ENCODE assay signal across 33 cellular contexts in genomic region chr1:47164552-47164951, GRCh38. TPM values are rescaled to one million over a fixed set of nuclear protein-coding genes. Genes with fewer than 3 reads are reported as not detected.
"Had no signal": no experiment of that assay in that cellular context is flagged by ENCODE, and none has a peak within 500 bp of the region (broad histone marks: within the 10 kb centered on the region; RNA-seq: fewer than 3 reads in every experiment).

No MANE protein-coding gene starts in this region.

- H3K9me3 ChIP-seq: ascending aorta had no signal

- H3K36me3 ChIP-seq: ascending aorta, cardiac muscle cell had no signal

- FAIRE-seq: TTC549 had no signal

- H3K4me1 ChIP-seq: ascending aorta had no signal

- DNase-seq: activated B cell treated with CpG ODN at 0.5 μM for 24 hours; activated CD4-positive, alpha-beta memory T cell treated with anti-CD3 and anti-CD28 coated beads for 36 hours; activated CD4-positive, alpha-beta T cell treated with anti-CD3 and anti-CD28 coated beads for 4 hours; activated CD4-positive, alpha-beta T cell treated with anti-CD3 and anti-CD28 coated beads, Interleukin-2, amount 10 ng/mL, durations not matched to agents 24 days and 14 days; activated CD4-positive, alpha-beta T cell treated with anti-CD3 and anti-CD28 coated beads, Interleukin-2, amount 50 U/mL, for 1 hour; activated CD4-positive, alpha-beta T cell treated with anti-CD3 and anti-CD28 coated beads, Interleukin-2, amount 50 U/mL, for 4 hours; activated CD4-positive, CD25-positive, alpha-beta regulatory T cell treated with anti-CD3 and anti-CD28 coated beads, Interleukin-2, amount 50 U/mL, for 72 hours; activated CD8-positive, alpha-beta memory T cell treated with anti-CD3 and anti-CD28 coated beads, Interleukin-2, amount 50 U/mL, for 4 hours; activated CD8-positive, alpha-beta T cell treated with anti-CD3 and anti-CD28 coated beads for 36 hours; activated effector memory CD4-positive, alpha-beta T cell treated with anti-CD3 and anti-CD28 coated beads, Interleukin-2, amount 50 U/mL, for 16 hours; activated naive CD4-positive, alpha-beta T cell treated with anti-CD3 and anti-CD28 coated beads, Interleukin-2, amount 10 ng/mL, durations not matched to agents 7 days and 5 days; activated naive CD4-positive, alpha-beta T cell treated with Interleukin-2 at 50 U/mL for 16 hours; activated naive CD8-positive, alpha-beta T cell treated with anti-CD3 and anti-CD28 coated beads, Interleukin-2, amount 10 ng/mL, durations not matched to agents 7 days and 5 days; activated naive CD8-positive, alpha-beta T cell treated with anti-CD3 and anti-CD28 coated beads, Interleukin-2, amount 50 U/mL, for 24 hours; activated T-cell treated with anti-CD3 and anti-CD28 coated beads for 4 hours; activated T-cell treated with anti-CD3 and anti-CD28 coated beads, Interleukin-2, amount 50 U/mL, for 1 hour; activated T-cell treated with anti-CD3 and anti-CD28 coated beads, Interleukin-2, amount 50 U/mL, for 4 hours; activated T-cell treated with anti-CD3 and anti-CD28 coated beads, Interleukin-2, amount 50 U/mL, for 72 hours; amygdala; anterior cingulate cortex; caudate nucleus; cerebellar nuclear complex; T-helper 2 cell; T-helper 9 cell had no signal

- H3K4me3 ChIP-seq: ascending aorta, cardiac muscle cell had no signal

- H3K27me3 ChIP-seq: ascending aorta, cardiac muscle cell had no signal

- H3K27ac ChIP-seq: ascending aorta, cardiac muscle cell, VCaP had no signal

- ATAC-seq: activated CD8-positive, alpha-beta T cell treated with anti-CD3 and anti-CD28 coated beads for 36 hours; activated naive CD8-positive, alpha-beta T cell treated with anti-CD3 and anti-CD28 coated beads, Interleukin-2, amount 50 U/mL, for 24 hours; activated T-cell treated with anti-CD3 and anti-CD28 coated beads, Interleukin-2, amount 50 U/mL, for 4 hours; activated T-cell treated with anti-CD3 and anti-CD28 coated beads, Interleukin-2, amount 50 U/mL, for 72 hours; activated T-helper 17 cell treated with anti-CD3 and anti-CD28 coated beads, Interleukin-2, amount 50 U/mL, for 72 hours had no signal

RNA-seq across cellular contexts. Expression of gene PDZK1IP1, which starts 25.3 kb away (rescaled TPM):
- total RNA-seq: activated B cell treated with CpG ODN at 0.5 μM for 24 hours; activated CD4-positive, alpha-beta memory T cell treated with anti-CD3 and anti-CD28 coated beads for 36 hours; activated CD4-positive, alpha-beta T cell treated with anti-CD3 and anti-CD28 coated beads, Interleukin-2, amount 10 ng/mL, durations not matched to agents 24 days and 14 days; activated CD8-positive, alpha-beta memory T cell treated with anti-CD3 and anti-CD28 coated beads for 36 hours; activated CD8-positive, alpha-beta T cell treated with anti-CD3 and anti-CD28 coated beads for 36 hours; activated naive CD8-positive, alpha-beta T cell treated with anti-CD3 and anti-CD28 coated beads, Interleukin-2, amount 10 ng/mL, durations not matched to agents 7 days and 5 days; activated T-cell treated with anti-CD3 and anti-CD28 coated beads, Interleukin-2, amount 50 U/mL, for 4 hours; activated T-cell treated with anti-CD3 and anti-CD28 coated beads, Interleukin-2, amount 50 U/mL, for 72 hours; activated T-helper 1 cell treated with anti-CD3 and anti-CD28 coated beads, Interleukin-12 subunit alpha, Interleukin-12 subunit beta, Interleukin-2, Interleukin-4 antibody, amounts not matched to agents 30 ng/mL and 10 ng/mL and 1 ng/mL, durations not matched to agents 14 hours and 24 hours and 36 hours; activated T-helper 17 cell treated with anti-CD3 and anti-CD28 coated beads, Interleukin-2, amount 50 U/mL, for 72 hours; ascending aorta; cardiac muscle cell; chondrocyte had no signal
- polyA plus RNA-seq: cardiac muscle cell had no signal

RNA-seq across cellular contexts. Expression of gene CYP4A22, which starts 27.3 kb away (rescaled TPM):
- total RNA-seq: activated B cell treated with CpG ODN at 0.5 μM for 24 hours; activated CD4-positive, alpha-beta memory T cell treated with anti-CD3 and anti-CD28 coated beads for 36 hours; activated CD4-positive, alpha-beta T cell treated with anti-CD3 and anti-CD28 coated beads, Interleukin-2, amount 10 ng/mL, durations not matched to agents 24 days and 14 days; activated CD8-positive, alpha-beta memory T cell treated with anti-CD3 and anti-CD28 coated beads for 36 hours; activated CD8-positive, alpha-beta T cell treated with anti-CD3 and anti-CD28 coated beads for 36 hours; activated naive CD8-positive, alpha-beta T cell treated with anti-CD3 and anti-CD28 coated beads, Interleukin-2, amount 10 ng/mL, durations not matched to agents 7 days and 5 days; activated T-cell treated with anti-CD3 and anti-CD28 coated beads, Interleukin-2, amount 50 U/mL, for 4 hours; activated T-cell treated with anti-CD3 and anti-CD28 coated beads, Interleukin-2, amount 50 U/mL, for 72 hours; activated T-helper 1 cell treated with anti-CD3 and anti-CD28 coated beads, Interleukin-12 subunit alpha, Interleukin-12 subunit beta, Interleukin-2, Interleukin-4 antibody, amounts not matched to agents 30 ng/mL and 10 ng/mL and 1 ng/mL, durations not matched to agents 14 hours and 24 hours and 36 hours; activated T-helper 17 cell treated with anti-CD3 and anti-CD28 coated beads, Interleukin-2, amount 50 U/mL, for 72 hours; ascending aorta; bronchial epithelial cell; cardiac muscle cell; chondrocyte had no signal
- polyA plus RNA-seq: cardiac muscle cell had no signal
